ENCODE assay signal across 29 cellular contexts in genomic region chr17:28366605-28367004, GRCh38. TPM values are rescaled to one million over a fixed set of nuclear protein-coding genes. Genes with fewer than 3 reads are reported as not detected.
A peak's percentile ranks its signal among the peaks of the same experiment; 100 is the strongest.
DNase-seq lines count a peak whose midpoint lies in the region; ATAC-seq, FAIRE-seq and TF ChIP-seq lines count a peak whose summit lies in the region.
"Had no signal": no experiment of that assay in that cellular context is flagged by ENCODE, and none has a peak within 500 bp of the region (broad histone marks: within the 10 kb centered on the region; RNA-seq: fewer than 3 reads in every experiment).

No MANE protein-coding gene starts in this region.

- no peak overlapping the region for H2AFZ ChIP-seq in H9 (ENCODE audit: low read length)

- no peak overlapping the region for H3K4me3 ChIP-seq in A549
- no peak overlapping the region for H3K4me3 ChIP-seq in bronchial epithelial cell (ENCODE audit: low read depth, low read length)
- H3K4me3 ChIP-seq in kidney epithelial cell (ENCODE audit: low read depth, low read length) = no peak overlapping the region
- no peak overlapping the region for H3K4me3 ChIP-seq in heart right ventricle
- H3K4me3 ChIP-seq: SJCRH30, tibial artery had no signal

- no peak overlapping the region for H4K5ac ChIP-seq in H9 (ENCODE audit: insufficient read length, low read depth, low read length)

- no peaks in the 10 kb centered on the region for H3K9me3 ChIP-seq in A549
- no peaks in the 10 kb centered on the region for H3K9me3 ChIP-seq in H9 (ENCODE audit: control insufficient read depth, low read depth, low read length)
- H3K9me3 ChIP-seq in heart right ventricle = no peaks in the 10 kb centered on the region
- H3K9me3 ChIP-seq: SJCRH30, tibial artery had no signal

- no peak for ATAC-seq in A549
- no peak for ATAC-seq in heart right ventricle
- ATAC-seq: effector memory CD8-positive, alpha-beta T cell; left cardiac atrium; PC-3; stimulated activated effector memory CD8-positive, alpha-beta T cell treated with anti-CD3 and anti-CD28 coated beads, Interleukin-12 subunit alpha, Interleukin-12 subunit beta, amount 100 ng/mL, for 72 hours; WTC11 had no signal

- no peak overlapping the region for H2BK120ac ChIP-seq in H9 (ENCODE audit: low read depth, low read length, poor library complexity, severe bottlenecking)

- H3K4me1 ChIP-seq in A549 (peaks cover 20% of the 10 kb centered on the region), H9 (ENCODE audit: insufficient read depth, low read length) (no peaks in the 10 kb centered on the region), heart right ventricle (peaks cover 0 to 21% (median 15%) of the 10 kb centered on the region in 9 donors)

- no peak overlapping the region for H3K9ac ChIP-seq in H9 (ENCODE audit: extremely low read depth, insufficient read length, low read length)

- H3K14ac ChIP-seq in H9 (ENCODE audit: insufficient read depth, low read length) = no peak overlapping the region

- peaks cover 2% of the 10 kb centered on the region for H3K36me3 ChIP-seq in bronchial epithelial cell (ENCODE audit: control insufficient read depth, insufficient read depth, low read length)
- H3K36me3 ChIP-seq in kidney epithelial cell (ENCODE audit: control insufficient read depth, insufficient read depth, low read length) = peaks cover 1% of the 10 kb centered on the region
- H3K36me3 ChIP-seq in heart right ventricle = peaks cover 0 to 40% (median 9%) of the 10 kb centered on the region in 9 donors
- H3K36me3 ChIP-seq: SJCRH30 had no signal

- H3K23ac ChIP-seq in H9 (ENCODE audit: insufficient read length, low read depth, low read length) = no peak overlapping the region

- FAIRE-seq in A549 (lab: Jason Lieb, UNC) = no peak
- FAIRE-seq in bronchial epithelial cell (lab: Jason Lieb, UNC) = no peak
- FAIRE-seq: GM19239 had no signal

- CTCF ChIA-PET in A549 (lab: Yijun Ruan, JAX) = interaction anchor here (0.8 to 5.5 kb wide), 6 partner anchors 9 to 115 kb away, joined by 3 to 27 read pairs (median 4); partner anchors contain the start of genes IFT20, POLDIP2 and TNFAIP1

- intact Hi-C loops in heart right ventricle (cut with DNase I) = no loop called here

- WGBS in A549 (ENCODE audit: missing lambda C conversion rate) = 60% methylated on average over 1 of the region's 1 CpG
- no CpG with 5 or more reads among the region's 1 CpG for WGBS in H9 (ENCODE audit: extremely low coverage, insufficient read length, low lambda C conversion rate)
- WGBS in heart right ventricle, 2 donors = 71 to 73% methylated on average over 1 of the region's 1 CpG

- TF ChIP-seq RAD21 in A549 (conservative IDR thresholded peaks at IDR 0.05 in 1 of 2, IDR thresholded peaks at IDR 0.05 in 1 of 2) = no peak

- H3K27ac ChIP-seq in A549 (no peak overlapping the region), H9 (ENCODE audit: insufficient read length, low read depth, low read length) (no peak overlapping the region), heart right ventricle (no peak overlapping the region)
- H3K27ac ChIP-seq: SJCRH30, tibial artery had no signal

- H3K56ac ChIP-seq in H9 (ENCODE audit: insufficient read length, low read depth, low read length) = no peak overlapping the region

- H3K18ac ChIP-seq in H9 (ENCODE audit: insufficient read length, low read depth, low read length) = no peak overlapping the region

- no peak overlapping the region for H3K27ac Mint-ChIP-seq in H9
- H3K27ac Mint-ChIP-seq: activated T-helper 2 cell treated with anti-CD3 and anti-CD28 coated beads, Interferon-gamma antibody, Interleukin-2, Interleukin-4, amounts not matched to agents 10 μg/mL and 5 μg/mL and 100 μg/mL, durations not matched to agents 14 hours and 24 hours and 36 hours; CD4-positive, alpha-beta T cell; stimulated activated effector memory CD8-positive, alpha-beta T cell treated with anti-CD3 and anti-CD28 coated beads, Interleukin-12 subunit alpha, Interleukin-12 subunit beta, amount 100 ng/mL, for 72 hours; WTC11 had no signal

- H3K79me2 ChIP-seq in H9 (ENCODE audit: insufficient read depth, low read length) = no peaks in the 10 kb centered on the region

- H3K4ac ChIP-seq in H9 (ENCODE audit: low read depth, low read length) = no peak overlapping the region

- no peak overlapping the region for H4K8ac ChIP-seq in H9 (replicated peaks; ENCODE audit: insufficient read length, low read depth, low read length)

- DNase-seq in A549 (ENCODE audit: low read depth in 1 of 2, low spot score in 1 of 2) (peak in 1 of 2 experiments; percentile 39), H9 (peak; percentile 34), bronchial epithelial cell (ENCODE audit: low read depth) (no peak), kidney epithelial cell (ENCODE audit: low read depth) (no peak), NCI-H1092 (lab: John Stamatoyannopoulos, UW) (no peak), NCI-H2029 (lab: John Stamatoyannopoulos, UW) (no peak), kidney tubule cell (ENCODE audit: low spot score) (no peak), heart right ventricle (no peak)
- DNase-seq: activated CD8-positive, alpha-beta memory T cell treated with anti-CD3 and anti-CD28 coated beads for 24 hours; amniotic stem cell; CD4-positive, alpha-beta T cell; DMS79; effector memory CD8-positive, alpha-beta T cell; hypothalamus; left cardiac atrium; NCI-H1417; NCI-H2171 treated with DMSO at 0.1 percent for 48 hours; NCI-H774; PC-3; SJCRH30; tibial artery had no signal

- no peaks in the 10 kb centered on the region for H3K79me1 ChIP-seq in H9 (ENCODE audit: insufficient read depth, low read depth, low read length, poor library complexity, severe bottlenecking)

- H3K9me3 Mint-ChIP-seq in H9 = no peaks in the 10 kb centered on the region; a peak in 1 of 5 replicates
- H3K9me3 Mint-ChIP-seq: activated T-helper 2 cell treated with anti-CD3 and anti-CD28 coated beads, Interferon-gamma antibody, Interleukin-2, Interleukin-4, amounts not matched to agents 10 μg/mL and 5 μg/mL and 100 μg/mL, durations not matched to agents 14 hours and 24 hours and 36 hours; CD4-positive, alpha-beta T cell; central memory CD8-positive, alpha-beta T cell; effector memory CD8-positive, alpha-beta T cell; stimulated activated effector memory CD8-positive, alpha-beta T cell treated with anti-CD3 and anti-CD28 coated beads, Interleukin-12 subunit alpha, Interleukin-12 subunit beta, amount 100 ng/mL, for 72 hours; WTC11 had no signal

- no peak overlapping the region for H2BK12ac ChIP-seq in H9 (ENCODE audit: insufficient read length, low read depth, low read length)

- no peak overlapping the region for H2BK15ac ChIP-seq in H9 (ENCODE audit: low read depth, low read length)

- H3T11ph ChIP-seq in H9 (ENCODE audit: low read length) = no peak overlapping the region

- H3K4me1 Mint-ChIP-seq in H9 = peaks cover 14 to 18% of the 10 kb centered on the region in 2 experiments

- no peak for TF ChIP-seq POLR2A in A549 (IDR thresholded peaks at IDR 0.05; ENCODE audit: low read length)

- peaks cover 2 to 6% (median 5%) of the 10 kb centered on the region in 3 experiments; a peak in 5 of 7 replicates for H3K36me3 Mint-ChIP-seq in H9 (ENCODE audit: insufficient read depth in 1 of 3, low read depth in 3 of 3)

- H3K4me2 ChIP-seq in A549 (no peak overlapping the region), H9 (ENCODE audit: insufficient read depth, insufficient read length, low read length) (no peak overlapping the region)

- POLR2A ChIA-PET in A549 (lab: Yijun Ruan, JAX) = interaction anchor here (0.8 to 2.3 kb wide), 2 partner anchors 9 to 31 kb away, joined by 3 to 27 read pairs; partner anchors contain the start of genes POLDIP2 and TNFAIP1

- TF ChIP-seq CTCF in A549 (IDR thresholded peaks at IDR 0.05) (0 out of 3 replicates have a peak, but pooled peaks have one; percentile 7), H9 (conservative IDR thresholded peaks at IDR 0.05) (peak; percentile 45), bronchial epithelial cell (IDR thresholded peaks at IDR 0.05; ENCODE audit: insufficient read depth, low read length, severe bottlenecking) (peak; percentile 5), kidney epithelial cell (IDR thresholded peaks at IDR 0.05; ENCODE audit: insufficient read depth, low read length, poor library complexity, severe bottlenecking) (peak; percentile 3), heart right ventricle (IDR thresholded peaks at IDR 0.05) (no peak)

- no peak overlapping the region for H4K91ac ChIP-seq in H9 (ENCODE audit: insufficient read length, low read depth, low read length)

- no peak overlapping the region for H2BK20ac ChIP-seq in H9 (ENCODE audit: low read depth, low read length, poor library complexity, severe bottlenecking)

- H4K20me1 ChIP-seq in H9 (ENCODE audit: control insufficient read depth, insufficient read depth, insufficient read length) = no peaks in the 10 kb centered on the region

- H3K23me2 ChIP-seq in H9 (ENCODE audit: insufficient read length, low read depth, low read length, poor library complexity, severe bottlenecking) = peaks cover 1% of the 10 kb centered on the region

- peaks cover 1% of the 10 kb centered on the region for H3K27me3 Mint-ChIP-seq in H9 (ENCODE audit: low read depth)
- H3K27me3 Mint-ChIP-seq: CD4-positive, alpha-beta T cell; central memory CD8-positive, alpha-beta T cell; effector memory CD8-positive, alpha-beta T cell had no signal

- H2AK5ac ChIP-seq in H9 (ENCODE audit: insufficient read length, low read length) = no peak overlapping the region

- no peak overlapping the region for H2BK5ac ChIP-seq in H9 (ENCODE audit: insufficient read length, low read length)

- H3K4me3 Mint-ChIP-seq in H9 = no peak overlapping the region
- H3K4me3 Mint-ChIP-seq: CD4-positive, alpha-beta T cell; central memory CD8-positive, alpha-beta T cell; effector memory CD8-positive, alpha-beta T cell; stimulated activated effector memory CD8-positive, alpha-beta T cell treated with anti-CD3 and anti-CD28 coated beads, Interleukin-12 subunit alpha, Interleukin-12 subunit beta, amount 100 ng/mL, for 72 hours; WTC11 had no signal

- no peak for TF ChIP-seq EP300 in A549 (IDR thresholded peaks at IDR 0.05)

- H3K27me3 ChIP-seq in H9 (ENCODE audit: insufficient read depth, low read length) = no peaks in the 10 kb centered on the region
- H3K27me3 ChIP-seq in bronchial epithelial cell (ENCODE audit: control insufficient read depth, insufficient read depth, low read length) = peaks cover 4% of the 10 kb centered on the region
- H3K27me3 ChIP-seq in kidney epithelial cell (ENCODE audit: control insufficient read depth, insufficient read depth, low read length) = no peaks in the 10 kb centered on the region
- H3K27me3 ChIP-seq in heart right ventricle = peaks cover 0 to under 1% (median 0%) of the 10 kb centered on the region in 7 donors
- H3K27me3 ChIP-seq: SJCRH30, tibial artery had no signal

RNA-seq across cellular contexts. Expression of gene SEBOX, which starts 1.6 kb away (rescaled TPM):
- polyA plus RNA-seq in A549 (2011; rRNA removed) (not detected in 2 replicates), A549 (2017; fragmentation: RNase III; extraction: RNeasy Plus Mini Kit Qiagen cat#74134 plus additional on column Dnase treatment) (not detected in 3 replicates), heart right ventricle (not detected)
- not detected in 2 replicates for polyA plus RNA-seq in A549 (2012; cell fraction: cytosol; rRNA removed)
- polyA plus RNA-seq in A549 (2012; cell fraction: nucleus; rRNA removed) = not detected in 2 replicates
- polyA minus RNA-seq in A549 (2011; rRNA and poly(A)+ RNA removed) = not detected in 2 replicates
- total RNA-seq in H9 (2021) (not detected in 2 replicates), bronchial epithelial cell (not detected in 2 replicates), kidney epithelial cell (not detected in 2 replicates), heart right ventricle (not detected)
- total RNA-seq: activated T-helper 2 cell treated with anti-CD3 and anti-CD28 coated beads, Interferon-gamma antibody, Interleukin-2, Interleukin-4, amounts not matched to agents 10 μg/mL and 5 μg/mL and 100 μg/mL, durations not matched to agents 14 hours and 24 hours and 36 hours; CD4-positive, alpha-beta T cell; left cardiac atrium; PC-3; SJCRH30; T-helper 2 cell treated with Interferon-gamma antibody and Interleukin-4, amounts not matched to agents 100 ng/mL and 5 ng/mL, for 36 hours; WTC11 had no signal
- polyA plus RNA-seq: AG04450, neural cell had no signal

RNA-seq across cellular contexts. Expression of gene VTN, which starts 3.5 kb away (rescaled TPM):
- polyA plus RNA-seq in A549 (2011; rRNA removed) = 10.2 and 14.2 TPM in 2 replicates
- polyA plus RNA-seq in A549 (2012; cell fraction: cytosol; rRNA removed) = 9.1 and 12.9 TPM in 2 replicates
- polyA plus RNA-seq in A549 (2012; cell fraction: nucleus; rRNA removed) = 17.7 and 21.7 TPM in 2 replicates
- 24.5 to 31.1 TPM (median 25.5 TPM) in 3 replicates for polyA plus RNA-seq in A549 (2017; fragmentation: RNase III; extraction: RNeasy Plus Mini Kit Qiagen cat#74134 plus additional on column Dnase treatment)
- 21.7 and 24.2 TPM in 2 replicates for polyA minus RNA-seq in A549 (2011; rRNA and poly(A)+ RNA removed)
- total RNA-seq in H9 (2021) = 0.13 TPM in 1 of 2 replicates, not detected in the other
- total RNA-seq in bronchial epithelial cell = under 0.01 TPM in 2 replicates
- 0.27 TPM in 1 of 2 replicates, not detected in the other for total RNA-seq in kidney epithelial cell
- 100 to 1,000 TPM in 1 of 10 donors, 10 to 100 TPM in 9; 44.8 to 121 (median 67.0) TPM for total RNA-seq in heart right ventricle
- 10 to 100 TPM; 26.3 to 27.8 TPM for polyA plus RNA-seq in heart right ventricle
- total RNA-seq: PC-3 had no signal

RNA-seq across cellular contexts. Expression of gene SARM1, which starts 4.9 kb away (rescaled TPM):
- polyA plus RNA-seq in A549 (2011; rRNA removed) (4.0 and 4.8 TPM in 2 replicates), A549 (2017; fragmentation: RNase III; extraction: RNeasy Plus Mini Kit Qiagen cat#74134 plus additional on column Dnase treatment) (6.1 to 7.5 TPM (median 6.9 TPM) in 3 replicates), heart right ventricle (1 to 10 TPM; 4.4 to 4.8 TPM)
- 4.2 and 6.2 TPM in 2 replicates for polyA plus RNA-seq in A549 (2012; cell fraction: cytosol; rRNA removed)
- polyA plus RNA-seq in A549 (2012; cell fraction: nucleus; rRNA removed) = 13.3 and 16.9 TPM in 2 replicates
- 7.6 and 10.6 TPM in 2 replicates for polyA minus RNA-seq in A549 (2011; rRNA and poly(A)+ RNA removed)
- total RNA-seq in H9 (2021) (5.1 and 5.4 TPM in 2 replicates), bronchial epithelial cell (0.26 and 0.53 TPM in 2 replicates), kidney epithelial cell (10.1 and 12.0 TPM in 2 replicates), heart right ventricle (10 to 100 TPM in 1 of 10 donors, 1 to 10 TPM in 9; 5.2 to 10.5 (median 8.4) TPM)

RNA-seq across cellular contexts. Expression of gene POLDIP2, which starts 9.3 kb away (rescaled TPM):
- 132 and 162 TPM in 2 replicates for polyA plus RNA-seq in A549 (2011; rRNA removed)
- 145 and 182 TPM in 2 replicates for polyA plus RNA-seq in A549 (2012; cell fraction: cytosol; rRNA removed)
- 98.1 and 111 TPM in 2 replicates for polyA plus RNA-seq in A549 (2012; cell fraction: nucleus; rRNA removed)
- 125 to 130 TPM (median 127 TPM) in 3 replicates for polyA plus RNA-seq in A549 (2017; fragmentation: RNase III; extraction: RNeasy Plus Mini Kit Qiagen cat#74134 plus additional on column Dnase treatment)
- 148 and 169 TPM in 2 replicates for polyA minus RNA-seq in A549 (2011; rRNA and poly(A)+ RNA removed)
- total RNA-seq in H9 (2021) = 82.8 and 83.3 TPM in 2 replicates
- 59.8 and 67.5 TPM in 2 replicates for total RNA-seq in bronchial epithelial cell
- total RNA-seq in kidney epithelial cell = 103 and 118 TPM in 2 replicates
- 100 to 1,000 TPM; 144 to 176 (median 160) TPM for total RNA-seq in heart right ventricle
- polyA plus RNA-seq in heart right ventricle = 100 to 1,000 TPM in 1 of 2 donors, 10 to 100 TPM in 1; 66.4 to 149 TPM

RNA-seq across cellular contexts. Expression of gene TNFAIP1, which starts 31.0 kb away (rescaled TPM):
- polyA plus RNA-seq in A549 (2011; rRNA removed) (66.2 and 68.3 TPM in 2 replicates), A549 (2017; fragmentation: RNase III; extraction: RNeasy Plus Mini Kit Qiagen cat#74134 plus additional on column Dnase treatment) (37.4 to 38.8 TPM (median 37.4 TPM) in 3 replicates), heart right ventricle (10 to 100 TPM; 15.1 to 33.8 TPM)
- 56.9 and 65.0 TPM in 2 replicates for polyA plus RNA-seq in A549 (2012; cell fraction: cytosol; rRNA removed)
- polyA plus RNA-seq in A549 (2012; cell fraction: nucleus; rRNA removed) = 59.9 and 77.4 TPM in 2 replicates
- polyA minus RNA-seq in A549 (2011; rRNA and poly(A)+ RNA removed) = 110 and 120 TPM in 2 replicates
- total RNA-seq in H9 (2021) (18.4 and 21.8 TPM in 2 replicates), bronchial epithelial cell (29.0 and 40.7 TPM in 2 replicates), kidney epithelial cell (85.9 and 99.7 TPM in 2 replicates), heart right ventricle (10 to 100 TPM; 33.0 to 87.6 (median 45.8) TPM)

Comparison
In these comparisons a context has a peak if more than half of its experiments do, and no peak if none do; other contexts are left out.
1. CTCF ChIP-seq: peak in A549 (single experiment), H9 (single experiment), bronchial epithelial cell (single experiment) and kidney epithelial cell (single experiment); none in heart right ventricle (0 of 9).
2. RNA of gene VTN, which starts 3.5 kb away (total RNA-seq): 44.8 to 121 TPM in heart right ventricle; 0.13 TPM in H9, under 0.01 TPM in bronchial epithelial cell and 0.27 TPM in kidney epithelial cell; every median in the first group is over 10 times any median in the second.